1 cellular context compared by ENCODE assay signal in the genomic region with DNA sequence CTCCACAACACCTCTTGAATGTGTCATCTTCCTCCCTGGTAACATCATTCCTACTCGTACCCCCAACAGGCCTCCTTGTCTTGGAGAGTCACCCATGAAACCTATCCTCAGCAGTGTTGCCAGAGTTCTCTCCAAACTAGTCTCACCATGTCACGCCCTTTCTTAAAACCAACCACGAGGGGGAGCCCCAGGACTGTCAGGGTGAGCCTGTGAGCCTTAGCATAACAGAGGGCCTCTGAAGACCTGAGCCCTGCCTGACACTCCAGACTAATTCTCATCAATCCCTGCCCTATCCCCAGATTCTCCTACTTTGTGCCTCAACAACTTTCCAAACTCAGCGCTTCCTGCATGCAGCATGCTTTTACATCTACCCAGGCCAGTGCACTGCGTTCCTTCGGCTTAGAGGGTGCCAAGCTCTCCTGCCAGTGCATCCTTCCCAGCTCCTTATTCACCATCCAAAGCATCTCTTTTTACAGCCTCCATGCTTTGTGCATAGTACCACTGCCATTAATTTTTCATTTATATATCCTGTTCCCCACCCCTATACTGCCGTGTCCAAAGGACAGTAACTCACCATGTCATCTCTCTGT.
TF ChIP-seq lines count a peak whose summit lies in the region.

No MANE protein-coding gene starts in this region.

TF ChIP-seq in K562, 482 proteins besides CTCF, POLR2A, EP300 and RAD21 (continued from another document):
- TF ChIP-seq KLF16 (IDR thresholded peaks at IDR 0.05) (0 out of 2 replicates have a peak, but pooled peaks have one; percentile 14), MAZ (CRISPR knock-in tag; conservative IDR thresholded peaks at IDR 0.05 in 1 of 2, IDR thresholded peaks at IDR 0.05 in 1 of 2) (0 out of 4 replicates have a peak, but pooled peaks of 1 of the 2 experiments have one; percentile 29), GABPA (tag; conservative IDR thresholded peaks at IDR 0.05; ENCODE audit: low read depth) (no peak), FOXM1 (IDR thresholded peaks at IDR 0.05; ENCODE audit: low read depth) (no peak), FOXM1 (CRISPR knock-in tag; IDR thresholded peaks at IDR 0.05; ENCODE audit: low read depth) (no peak), ZNF696 (CRISPR knock-in tag; conservative IDR thresholded peaks at IDR 0.05) (no peak), BHLHE40 (IDR thresholded peaks at IDR 0.05; ENCODE audit: low read length) (peak; percentile 23; the same call in 1 of the 2 replicates), MYNN (IDR thresholded peaks at IDR 0.05) (0 out of 2 replicates have a peak, but pooled peaks have one; percentile 30), MYNN (CRISPR knock-in tag; IDR thresholded peaks at IDR 0.05) (no peak), JUND (IDR thresholded peaks at IDR 0.05; ENCODE audit: borderline replicate concordance, low read depth, low read length) (0 out of 2 replicates have a peak, but pooled peaks have one; percentile 25), JUND (tag; IDR thresholded peaks at IDR 0.05; ENCODE audit: borderline replicate concordance, low read depth, low read length) (no peak), STAG1 (CRISPR knock-in tag; IDR thresholded peaks at IDR 0.05; ENCODE audit: borderline replicate concordance) (peak; percentile 78; the same call in 1 of the 2 replicates), ARID2 (IDR thresholded peaks at IDR 0.05) (peak; percentile 91), ZKSCAN8 (CRISPR knock-in tag; IDR thresholded peaks at IDR 0.05) (no peak), JUN (IDR thresholded peaks at IDR 0.05; ENCODE audit: borderline replicate concordance, low read depth, low read length) (0 out of 2 replicates have a peak, but pooled peaks have one; percentile 32), JUN (CRISPR knock-in tag; IDR thresholded peaks at IDR 0.05; ENCODE audit: borderline replicate concordance) (no peak), MYC (IDR thresholded peaks at IDR 0.05; ENCODE audit: low read depth, low read length) (0 out of 2 replicates have a peak, but pooled peaks have one; percentile 22), MYC (CRISPR knock-in tag; IDR thresholded peaks at IDR 0.05; ENCODE audit: borderline replicate concordance, low read depth) (no peak), ZC3H11A (IDR thresholded peaks at IDR 0.05; ENCODE audit: low read depth, low read length) (peak; percentile 26; the same call in 1 of the 2 replicates), ZNF436 (CRISPR knock-in tag; IDR thresholded peaks at IDR 0.05) (no peak), TBL1XR1 (IDR thresholded peaks at IDR 0.05; ENCODE audit: low read length in 2 of 2) (0 out of 4 replicates have a peak, but pooled peaks of 1 of the 2 experiments have one; percentile 31), NCOA4 (IDR thresholded peaks at IDR 0.05; ENCODE audit: partially characterized antibody) (no peak)
- TF ChIP-seq, protein P1, sequence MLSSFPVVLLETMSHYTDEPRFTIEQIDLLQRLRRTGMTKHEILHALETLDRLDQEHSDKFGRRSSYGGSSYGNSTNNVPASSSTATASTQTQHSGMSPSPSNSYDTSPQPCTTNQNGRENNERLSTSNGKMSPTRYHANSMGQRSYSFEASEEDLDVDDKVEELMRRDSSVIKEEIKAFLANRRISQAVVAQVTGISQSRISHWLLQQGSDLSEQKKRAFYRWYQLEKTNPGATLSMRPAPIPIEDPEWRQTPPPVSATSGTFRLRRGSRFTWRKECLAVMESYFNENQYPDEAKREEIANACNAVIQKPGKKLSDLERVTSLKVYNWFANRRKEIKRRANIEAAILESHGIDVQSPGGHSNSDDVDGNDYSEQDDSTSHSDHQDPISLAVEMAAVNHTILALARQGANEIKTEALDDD (IDR thresholded peaks at IDR 0.05): peak; percentile 94
